8 cellular contexts compared by ENCODE assay signal in genomic region chr14:20530771-20531571, GRCh38. TPM values are rescaled to one million over a fixed set of nuclear protein-coding genes. Genes with fewer than 3 reads are reported as not detected.
DNase-seq lines count a peak whose midpoint lies in the region; ATAC-seq and TF ChIP-seq lines count a peak whose summit lies in the region.

No MANE protein-coding gene starts in this region.

- TF ChIP-seq CTCF in HFFc6 (IDR thresholded peaks at IDR 0.05) (peak; percentile 87), lung (IDR thresholded peaks at IDR 0.05; ENCODE audit: control extremely low read depth, extremely low read depth) (peak; percentile 45)

- peak overlapping the region in 1 of 8 donors; percentile 43 for H3K27ac Mint-ChIP-seq in CD8-positive, alpha-beta memory T cell
- H3K27ac Mint-ChIP-seq in HFFc6, result no peak overlapping the region

- H3K4me3 ChIP-seq in CD8-positive, alpha-beta memory T cell (ENCODE audit: low read length), result no peak overlapping the region
- no peak overlapping the region for H3K4me3 ChIP-seq in lung

- no peak overlapping the region for H3K27ac ChIP-seq in CD8-positive, alpha-beta memory T cell (ENCODE audit: low read depth, low read length)
- H3K27ac ChIP-seq in lung (ENCODE audit: low read depth in 1 of 2, low read length in 1 of 2), result no peak overlapping the region

- H3K36me3 ChIP-seq in CD8-positive, alpha-beta memory T cell (ENCODE audit: insufficient read depth, low read length), result no peaks in the 10 kb centered on the region
- no peaks in the 10 kb centered on the region for H3K36me3 ChIP-seq in lung (ENCODE audit: control insufficient read depth in 2 of 2, insufficient read depth in 2 of 2, low read length in 2 of 2)

- H3K27me3 Mint-ChIP-seq in CD8-positive, alpha-beta memory T cell, result peaks cover 4 to 19% of the 10 kb centered on the region in 2 donors
- H3K27me3 Mint-ChIP-seq in HFFc6 (ENCODE audit: insufficient read depth), result peaks cover 24% of the 10 kb centered on the region

- H3K9me3 Mint-ChIP-seq in CD8-positive, alpha-beta memory T cell, result no peaks in the 10 kb centered on the region
- H3K9me3 Mint-ChIP-seq in HFFc6, result no peaks in the 10 kb centered on the region

- WGBS in lung, 2 donors, result 9 to 14% methylated on average over 8 of the region's 8 CpGs

- CTCF ChIA-PET in CD8-positive, alpha-beta memory T cell (lab: Charles Lee), result interaction anchor here (0.5 to 1.9 kb wide), 11 partner anchors 8 to 206 kb away, joined by 3 to 9 read pairs (median 3); partner anchors contain the start of genes PIP4P1 and TEP1

- H3K4me1 Mint-ChIP-seq in CD8-positive, alpha-beta memory T cell, result peaks cover 8 to 9% (median 8%) of the 10 kb centered on the region in 3 donors
- H3K4me1 Mint-ChIP-seq in HFFc6 (ENCODE audit: low read depth), result peaks cover 5% of the 10 kb centered on the region; the same call in 1 of the 2 replicates

- DNase-seq in CD8-positive, alpha-beta memory T cell, result peak; percentile 39 to 80 (median 54)
- DNase-seq in HFFc6 (peak; percentile 47), NCI-H510A treated with DMSO at 0.1 percent for 48 hours (lab: John Stamatoyannopoulos, UW) (peak; percentile 45), dedifferentiated amniotic fluid mesenchymal stem cell (ENCODE audit: extremely low spot score) (peak; percentile 30), lung (ENCODE audit: low spot score) (peak; percentile 72), T1000 (lab: John Stamatoyannopoulos, UW) (no peak)
- DNase-seq in activated CD4-positive, alpha-beta T cell treated with anti-CD3 and anti-CD28 coated beads for 48 hours, result peak; percentile 83
- peak; percentile 66 for DNase-seq in stimulated activated CD8-positive, alpha-beta memory T cell treated with anti-CD3 and anti-CD28 coated beads, Interleukin-15, amount 100 ng/mL, for 1 hour (ENCODE audit: low read depth)

- peak overlapping the region in 3 of 7 donors; percentile 20 to 63 (median 22) for H3K4me3 Mint-ChIP-seq in CD8-positive, alpha-beta memory T cell
- no peak overlapping the region; the same call in 1 of the 2 replicates for H3K4me3 Mint-ChIP-seq in HFFc6

- POLR2A ChIA-PET in CD8-positive, alpha-beta memory T cell (lab: Charles Lee), result interaction anchor here (0.5 kb wide), 1 partner anchor 43 kb away, joined by 11 read pairs; no protein-coding TSS in a partner anchor

- H3K4me1 ChIP-seq in CD8-positive, alpha-beta memory T cell (ENCODE audit: insufficient read depth, low read length), result peaks cover 8% of the 10 kb centered on the region
- H3K4me1 ChIP-seq in lung (ENCODE audit: control insufficient read depth in 2 of 2, insufficient read depth in 2 of 2, low read length in 2 of 2), result no peaks in the 10 kb centered on the region

- no peaks in the 10 kb centered on the region for H3K27me3 ChIP-seq in CD8-positive, alpha-beta memory T cell (ENCODE audit: insufficient read depth, low read length, poor library complexity, severe bottlenecking)
- H3K27me3 ChIP-seq in lung (ENCODE audit: control insufficient read depth, insufficient read depth), result no peaks in the 10 kb centered on the region

- H3K36me3 Mint-ChIP-seq in CD8-positive, alpha-beta memory T cell, result no peaks in the 10 kb centered on the region
- no peaks in the 10 kb centered on the region for H3K36me3 Mint-ChIP-seq in HFFc6 (ENCODE audit: low read depth)

- no peak for ATAC-seq in lung (ENCODE audit: insufficient read depth, low FRiP score)

- H3K9me3 ChIP-seq in CD8-positive, alpha-beta memory T cell (ENCODE audit: low read length), result no peaks in the 10 kb centered on the region
- H3K9me3 ChIP-seq in lung (ENCODE audit: control insufficient read depth in 2 of 2, insufficient read depth in 1 of 2, low read length in 1 of 2), result no peaks in the 10 kb centered on the region

RNA-seq across cellular contexts. Expression of gene RNASE10, which starts 25.6 kb away (rescaled TPM):
- total RNA-seq in CD8-positive, alpha-beta memory T cell, result under 1 TPM in 1 of 2 experiments, not detected in 1; 0.31 TPM
- polyA plus RNA-seq in CD8-positive, alpha-beta memory T cell, result not detected
- under 1 TPM in 2 of 6 experiments, not detected in 4; 0.14 to 0.17 TPM for total RNA-seq in HFFc6 (2021; fragmentation: NEBNext Ultra II Directional; extraction: Animal tissue kit (Norgen Biotek cat#: 25700))
- 1 to 10 TPM in 1 of 2 donors, not detected in 1; 1.2 TPM for total RNA-seq in lung
- polyA plus RNA-seq in lung, result under 1 TPM in 1 of 2 donors, not detected in 1; 0.06 TPM

RNA-seq across cellular contexts. Expression of gene RNASE9, which starts 29.9 kb away (rescaled TPM):
- not detected for total RNA-seq in CD8-positive, alpha-beta memory T cell
- not detected for polyA plus RNA-seq in CD8-positive, alpha-beta memory T cell
- total RNA-seq in HFFc6 (2021; fragmentation: NEBNext Ultra II Directional; extraction: Animal tissue kit (Norgen Biotek cat#: 25700)), result not detected
- total RNA-seq in lung, result not detected
- not detected for polyA plus RNA-seq in lung

RNA-seq across cellular contexts. Expression of gene RNASE11, which starts 56.8 kb away (rescaled TPM):
- not detected for total RNA-seq in CD8-positive, alpha-beta memory T cell
- polyA plus RNA-seq in CD8-positive, alpha-beta memory T cell, result not detected
- total RNA-seq in HFFc6 (2021; fragmentation: NEBNext Ultra II Directional; extraction: Animal tissue kit (Norgen Biotek cat#: 25700)), result not detected
- total RNA-seq in lung, result not detected
- polyA plus RNA-seq in lung, result not detected
